ENCODE assay signal across 10 cellular contexts in genomic region chr9:33138768-33139167, GRCh38. TPM values are rescaled to one million over a fixed set of nuclear protein-coding genes. Genes with fewer than 3 reads are reported as not detected.
DNase-seq lines count a peak whose midpoint lies in the region; TF ChIP-seq lines count a peak whose summit lies in the region.
"Had no signal": no experiment of that assay in that cellular context is flagged by ENCODE, and none has a peak within 500 bp of the region (broad histone marks: within the 10 kb centered on the region; RNA-seq: fewer than 3 reads in every experiment).

No MANE protein-coding gene starts in this region.

- POLR2A ChIA-PET in CD8-positive, alpha-beta memory T cell (lab: Charles Lee) = interaction anchor here (0.6 to 0.8 kb wide), 2 partner anchors 26 to 29 kb away, joined by 3 to 8 read pairs; no protein-coding TSS in a partner anchor

- H3K9me3 ChIP-seq in BLaER1 = no peaks in the 10 kb centered on the region
- no peaks in the 10 kb centered on the region for H3K9me3 ChIP-seq in CD8-positive, alpha-beta memory T cell (ENCODE audit: low read length)
- no peaks in the 10 kb centered on the region for H3K9me3 ChIP-seq in ascending aorta
- no peaks in the 10 kb centered on the region for H3K9me3 ChIP-seq in parathyroid adenoma (ENCODE audit: control insufficient read depth, low read length)

- H3K36me3 Mint-ChIP-seq in CD8-positive, alpha-beta memory T cell = peaks cover 0 to 22% (median 4%) of the 10 kb centered on the region in 3 donors

- H4K20me1 ChIP-seq in BLaER1 = peaks cover 20% of the 10 kb centered on the region; the same call in 1 of the 2 replicates

- CTCF ChIA-PET in CD8-positive, alpha-beta memory T cell (lab: Charles Lee) = no interaction called here

- TF ChIP-seq CTCF in ascending aorta (IDR thresholded peaks at IDR 0.05) = no peak
- no peak for TF ChIP-seq CTCF in parathyroid adenoma (IDR thresholded peaks at IDR 0.05)

- H3K4me2 ChIP-seq in BLaER1 (peak overlapping the region; percentile 90), parathyroid adenoma (ENCODE audit: low read length) (peak overlapping the region; percentile 24)

- H3K36me3 ChIP-seq in BLaER1 (peaks cover 4% of the 10 kb centered on the region), ascending aorta (peaks cover 5 to 16% of the 10 kb centered on the region in 2 donors), parathyroid adenoma (ENCODE audit: control insufficient read depth, insufficient read depth, low read length) (no peaks in the 10 kb centered on the region)
- peaks cover 6% of the 10 kb centered on the region for H3K36me3 ChIP-seq in CD8-positive, alpha-beta memory T cell (ENCODE audit: insufficient read depth, low read length)

- peak overlapping the region; percentile 91; the same call in 1 of the 2 replicates for H3K27ac ChIP-seq in BLaER1
- H3K27ac ChIP-seq in CD8-positive, alpha-beta memory T cell (ENCODE audit: low read depth, low read length) = peak overlapping the region; percentile 10
- H3K27ac ChIP-seq in ascending aorta = peak overlapping the region; percentile 58 to 66
- H3K27ac ChIP-seq in parathyroid adenoma = peak overlapping the region; percentile 82

- intact Hi-C loops in ascending aorta (cut with DNase I) = no loop called here

- H2AFZ ChIP-seq in parathyroid adenoma = no peak overlapping the region

- peak overlapping the region; percentile 84 to 99 (median 95) for H3K27ac Mint-ChIP-seq in CD8-positive, alpha-beta memory T cell

- peak overlapping the region; percentile 62 to 88 (median 72) for H3K4me3 Mint-ChIP-seq in CD8-positive, alpha-beta memory T cell

- H3K4me1 Mint-ChIP-seq in CD8-positive, alpha-beta memory T cell = peaks cover 89 to 94% (median 90%) of the 10 kb centered on the region in 3 donors

- peaks cover 0 to 2% of the 10 kb centered on the region in 2 donors for H3K27me3 Mint-ChIP-seq in CD8-positive, alpha-beta memory T cell

- H3K9ac ChIP-seq in BLaER1 (no peak overlapping the region), parathyroid adenoma (no peak overlapping the region)

- H3K27me3 ChIP-seq in BLaER1 (no peaks in the 10 kb centered on the region), ascending aorta (no peaks in the 10 kb centered on the region), parathyroid adenoma (ENCODE audit: control insufficient read depth, insufficient read depth, low read length) (no peaks in the 10 kb centered on the region)
- H3K27me3 ChIP-seq in CD8-positive, alpha-beta memory T cell (ENCODE audit: insufficient read depth, low read length, poor library complexity, severe bottlenecking) = no peaks in the 10 kb centered on the region

- H3K4me3 ChIP-seq in BLaER1 = no peak overlapping the region
- peak overlapping the region; percentile 7 for H3K4me3 ChIP-seq in CD8-positive, alpha-beta memory T cell (ENCODE audit: low read length)
- no peak overlapping the region for H3K4me3 ChIP-seq in ascending aorta
- H3K4me3 ChIP-seq in parathyroid adenoma (ENCODE audit: low read depth, low read length) = no peak overlapping the region

- no peaks in the 10 kb centered on the region for H3K9me3 Mint-ChIP-seq in CD8-positive, alpha-beta memory T cell

- H3K79me2 ChIP-seq in parathyroid adenoma = peaks cover 53% of the 10 kb centered on the region

- no peak for DNase-seq in CD8-positive, alpha-beta memory T cell
- DNase-seq in ascending aorta (ENCODE audit: low spot score in 2 of 2) (peak in 1 of 2 donors; percentile 13), HuH-7 (ENCODE audit: low spot score) (no peak), DMS53 treated with DMSO at 0.1 percent for 48 hours (lab: John Stamatoyannopoulos, UW; ENCODE audit: unreplicated experiment) (no peak), HCEC 1CT (no peak)
- DNase-seq: effector memory CD4-positive, alpha-beta T cell; MM.1S; stimulated activated CD4-positive, alpha-beta T cell treated with anti-CD3 and anti-CD28 coated beads, Interleukin-1b, Interleukin-23, amount 100 ng/mL, for 48 hours had no signal

- H3K4me1 ChIP-seq in BLaER1 (peaks cover 100% of the 10 kb centered on the region), ascending aorta (peaks cover 32 to 70% of the 10 kb centered on the region in 2 donors), parathyroid adenoma (peaks cover 31% of the 10 kb centered on the region)
- H3K4me1 ChIP-seq in CD8-positive, alpha-beta memory T cell (ENCODE audit: insufficient read depth, low read length) = peaks cover 87% of the 10 kb centered on the region

RNA-seq across cellular contexts. Expression of gene B4GALT1, which starts 28.4 kb away (rescaled TPM):
- total RNA-seq in CD8-positive, alpha-beta memory T cell = 10 to 100 TPM; 38.0 to 38.3 TPM
- 41.6 TPM for polyA plus RNA-seq in CD8-positive, alpha-beta memory T cell
- total RNA-seq in ascending aorta = 100 TPM

Comparison
In these comparisons a context has a peak if more than half of its experiments do, and no peak if none do; other contexts are left out.
1. H3K27ac ChIP-seq: peak in every context shown above with its lines; median percentile 91 in BLaER1; 82 in parathyroid adenoma; 62 in ascending aorta; 10 in CD8-positive, alpha-beta memory T cell.